In genomic region chr4:42653606-42654560, GRCh38 we compare ENCODE assay signal across 10 cellular contexts. TPM values are rescaled to one million over a fixed set of nuclear protein-coding genes. Genes with fewer than 3 reads are reported as not detected.
DNase-seq lines count a peak whose midpoint lies in the region; ATAC-seq and TF ChIP-seq lines count a peak whose summit lies in the region.
"Had no signal": no experiment of that assay in that cellular context is flagged by ENCODE, and none has a peak within 500 bp of the region (broad histone marks: within the 10 kb centered on the region; RNA-seq: fewer than 3 reads in every experiment).

No MANE protein-coding gene starts in this region.

- TF ChIP-seq POLR2A in breast epithelium (IDR thresholded peaks at IDR 0.05), result no peak
- TF ChIP-seq POLR2A in tibial nerve (IDR thresholded peaks at IDR 0.05), result no peak

- no peaks in the 10 kb centered on the region for H3K9me3 ChIP-seq in breast epithelium
- no peaks in the 10 kb centered on the region for H3K9me3 ChIP-seq in left lung
- no peaks in the 10 kb centered on the region for H3K9me3 ChIP-seq in tibial nerve

- peak overlapping the region; percentile 1 for H3K27ac Mint-ChIP-seq in MCF 10A (ENCODE audit: low read depth, unreplicated experiment)
- peak overlapping the region; percentile 83 for H3K27ac Mint-ChIP-seq in activated T-helper 17 cell treated with anti-CD3 and anti-CD28 coated beads, Interleukin-2, amount 50 U/mL, for 72 hours

- peaks cover 0 to 9% of the 10 kb centered on the region in 2 donors for H3K4me1 ChIP-seq in breast epithelium
- H3K4me1 ChIP-seq in left lung, result peaks cover 14 to 36% of the 10 kb centered on the region in 2 donors
- H3K4me1 ChIP-seq in tibial nerve, result peaks cover 0 to 38% (median 21%) of the 10 kb centered on the region in 4 donors

- BruUV-seq in MCF 10A (replicated peaks; lab: Mats Ljungman, UMichigan), result no TSS peak

- no peak for TF ChIP-seq EP300 in tibial nerve (IDR thresholded peaks at IDR 0.05)

- no peaks in the 10 kb centered on the region for H3K9me3 Mint-ChIP-seq in MCF 10A (ENCODE audit: unreplicated experiment)
- H3K9me3 Mint-ChIP-seq in activated T-helper 17 cell treated with anti-CD3 and anti-CD28 coated beads, Interleukin-2, amount 50 U/mL, for 72 hours, result peaks cover 5% of the 10 kb centered on the region

- CTCF ChIA-PET in MCF 10A (lab: Yijun Ruan, JAX), result interaction anchor here (0.6 kb wide), 1 partner anchor 186 kb away, joined by 3 read pairs; no protein-coding TSS in a partner anchor

- DNase-seq in MCF 10A (ENCODE audit: unreplicated experiment) (peak; percentile 71), breast epithelium (ENCODE audit: low spot score in 2 of 2) (no peak), left lung (no peak), tibial nerve (ENCODE audit: low spot score in 2 of 2) (no peak), NCI-H2171 treated with DMSO at 0.1 percent for 48 hours (lab: John Stamatoyannopoulos, UW) (no peak)
- DNase-seq: NCI-H446; stimulated activated CD4-positive, alpha-beta T cell treated with anti-CD3 and anti-CD28 coated beads, Interleukin-4, amount 100 ng/mL, for 1 hour had no signal

- no peaks in the 10 kb centered on the region for H3K27me3 ChIP-seq in breast epithelium
- no peaks in the 10 kb centered on the region for H3K27me3 ChIP-seq in left lung
- H3K27me3 ChIP-seq in tibial nerve, result no peaks in the 10 kb centered on the region

- H3K36me3 ChIP-seq in breast epithelium (no peaks in the 10 kb centered on the region), left lung (no peaks in the 10 kb centered on the region), tibial nerve (no peaks in the 10 kb centered on the region)

- intact Hi-C loops in MCF 10A (cut with micrococcal nuclease) (loop anchor here (10.0 kb wide), 1 partner anchor 89 kb away; no protein-coding TSS in a partner anchor), breast epithelium (cut with DNase I; ENCODE audit: low total_unique reads) (no loop called here), left lung (cut with DNase I) (no loop called here)

- 68 to 77% methylated on average over 8 of the region's 8 CpGs for WGBS in tibial nerve, 2 donors

- no peaks in the 10 kb centered on the region for H3K36me3 Mint-ChIP-seq in MCF 10A (ENCODE audit: insufficient read depth, unreplicated experiment)
- peaks cover 24% of the 10 kb centered on the region for H3K36me3 Mint-ChIP-seq in activated T-helper 17 cell treated with anti-CD3 and anti-CD28 coated beads, Interleukin-2, amount 50 U/mL, for 72 hours (ENCODE audit: low read depth)

- H3K4me1 Mint-ChIP-seq in MCF 10A (ENCODE audit: insufficient read depth, unreplicated experiment), result peaks cover 29% of the 10 kb centered on the region
- peaks cover 29% of the 10 kb centered on the region for H3K4me1 Mint-ChIP-seq in activated T-helper 17 cell treated with anti-CD3 and anti-CD28 coated beads, Interleukin-2, amount 50 U/mL, for 72 hours

- peak overlapping the region; percentile 2 for H3K4me3 Mint-ChIP-seq in MCF 10A (ENCODE audit: unreplicated experiment)
- H3K4me3 Mint-ChIP-seq in activated T-helper 17 cell treated with anti-CD3 and anti-CD28 coated beads, Interleukin-2, amount 50 U/mL, for 72 hours, result peak overlapping the region; percentile 91

- POLR2A ChIA-PET in MCF 10A (lab: Yijun Ruan, JAX), result interaction anchor here (0.6 to 1.2 kb wide), 2 partner anchors 18 to 260 kb away, joined by 3 read pairs; no protein-coding TSS in a partner anchor

- H3K4me3 ChIP-seq in breast epithelium (no peak overlapping the region), left lung (peak overlapping the region in 1 of 2 donors; percentile 94), tibial nerve (no peak overlapping the region)

- no peaks in the 10 kb centered on the region for H3K27me3 Mint-ChIP-seq in MCF 10A (ENCODE audit: insufficient read depth, unreplicated experiment)
- no peaks in the 10 kb centered on the region for H3K27me3 Mint-ChIP-seq in activated T-helper 17 cell treated with anti-CD3 and anti-CD28 coated beads, Interleukin-2, amount 50 U/mL, for 72 hours

- H3K27ac ChIP-seq in breast epithelium, result no peak overlapping the region
- H3K27ac ChIP-seq in left lung, result peak overlapping the region; percentile 48 to 72
- peak overlapping the region; percentile 34 to 90 (median 68) for H3K27ac ChIP-seq in tibial nerve

- no peak for TF ChIP-seq CTCF in MCF 10A (IDR thresholded peaks at IDR 0.05; ENCODE audit: unreplicated experiment)
- no peak for TF ChIP-seq CTCF in breast epithelium (IDR thresholded peaks at IDR 0.05)
- no peak for TF ChIP-seq CTCF in left lung (IDR thresholded peaks at IDR 0.05)
- TF ChIP-seq CTCF in tibial nerve (IDR thresholded peaks at IDR 0.05), result no peak

- ATAC-seq in activated T-helper 17 cell treated with anti-CD3 and anti-CD28 coated beads, Interleukin-2, amount 50 U/mL, for 72 hours (replicated peaks), result no peak
- no peak for ATAC-seq in left lung
- ATAC-seq in GM19324 (IDR thresholded peaks at IDR 0.05; ENCODE audit: low FRiP score, unreplicated experiment), result no peak
- ATAC-seq in GM21619 (IDR thresholded peaks at IDR 0.05; ENCODE audit: unreplicated experiment), result no peak

RNA-seq across cellular contexts. Expression of gene ATP8A1, which starts 3.0 kb away (rescaled TPM):
- 0.19 and 0.34 TPM in 2 replicates for total RNA-seq in MCF 10A (2022)
- 10 to 100 TPM; 12.2 to 17.0 (median 14.8) TPM for total RNA-seq in breast epithelium
- total RNA-seq in activated T-helper 17 cell treated with anti-CD3 and anti-CD28 coated beads, Interleukin-2, amount 50 U/mL, for 72 hours, result 10 to 100 TPM; 17.0 to 29.2 TPM
- total RNA-seq in left lung, result 10 to 100 TPM; 37.2 to 60.9 TPM
- 10 to 100 TPM; 57.9 to 79.7 (median 64.9) TPM for total RNA-seq in tibial nerve

Comparison
In these comparisons a context has a peak if more than half of its experiments do, and no peak if none do; other contexts are left out.
1. H3K27ac ChIP-seq: peak in left lung (2 of 2) and tibial nerve (4 of 4); none in breast epithelium (0 of 2).